9 cellular contexts compared by ENCODE assay signal in the genomic region with DNA sequence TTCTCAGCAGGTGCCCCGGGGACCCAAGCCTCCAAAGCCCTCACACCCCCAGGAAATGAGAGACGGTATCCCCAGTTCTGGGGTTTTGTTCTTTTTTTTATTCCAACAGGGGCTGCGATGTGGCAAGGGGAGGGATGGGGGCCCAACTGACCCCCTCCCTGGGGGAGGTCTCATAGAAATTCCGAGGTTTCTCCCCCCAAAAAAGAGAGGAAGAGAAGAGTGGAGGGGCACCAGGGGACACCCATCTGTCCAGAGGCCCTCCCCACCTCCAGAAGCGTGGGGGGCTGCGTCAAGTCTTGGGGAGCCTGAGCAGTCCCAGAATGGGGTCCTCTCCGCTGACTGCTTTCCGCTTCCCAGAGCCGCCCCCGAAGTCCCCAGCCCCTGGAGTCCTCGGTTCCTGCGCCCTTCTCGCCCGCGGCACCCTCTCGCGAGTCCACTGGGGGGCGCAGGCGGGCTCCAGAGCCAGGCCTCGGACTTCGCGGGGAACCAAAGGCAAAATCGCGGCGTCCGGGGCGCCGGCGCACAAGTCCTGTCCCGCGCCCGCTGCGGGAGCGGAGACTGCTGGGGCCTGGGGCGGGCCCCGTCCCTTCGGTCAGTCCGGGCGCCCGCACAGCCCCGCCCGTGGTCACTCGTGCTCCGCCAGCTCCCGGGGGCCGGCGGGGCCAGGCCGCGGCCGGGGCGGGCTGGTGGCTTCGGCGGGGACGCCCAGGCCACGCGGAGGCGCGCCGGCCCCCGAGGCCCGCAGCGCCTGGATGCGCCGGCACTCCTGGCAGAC. TPM values are rescaled to one million over a fixed set of nuclear protein-coding genes. Genes with fewer than 3 reads are reported as not detected.
DNase-seq lines count a peak whose midpoint lies in the region; ATAC-seq and TF ChIP-seq lines count a peak whose summit lies in the region.
"Had no signal": no experiment of that assay in that cellular context is flagged by ENCODE, and none has a peak within 500 bp of the region (broad histone marks: within the 10 kb centered on the region; RNA-seq: fewer than 3 reads in every experiment).

No MANE protein-coding gene starts in this region.

- H3K9me3 Mint-ChIP-seq in CD8-positive, alpha-beta T cell, result no peaks in the 10 kb centered on the region

- H3K4me3 ChIP-seq in CD8-positive, alpha-beta T cell (ENCODE audit: low read depth, low read length), result no peak overlapping the region
- H3K4me3 ChIP-seq in colonic mucosa (no peak overlapping the region), SJCRH30 (no peak overlapping the region)

- no peaks in the 10 kb centered on the region for H3K36me3 ChIP-seq in CD8-positive, alpha-beta T cell (ENCODE audit: insufficient read depth, low read length)
- H3K36me3 ChIP-seq in colonic mucosa (no peaks in the 10 kb centered on the region), SJCRH30 (no peaks in the 10 kb centered on the region)

- no peak overlapping the region for H3K27ac ChIP-seq in CD8-positive, alpha-beta T cell (ENCODE audit: low read depth, low read length)
- H3K27ac ChIP-seq in colonic mucosa (no peak overlapping the region), SJCRH30 (no peak overlapping the region)

- peak; percentile 41 for TF ChIP-seq CTCF in CD8-positive, alpha-beta T cell (IDR thresholded peaks at IDR 0.05)
- peak; percentile 41 for TF ChIP-seq CTCF in colonic mucosa (IDR thresholded peaks at IDR 0.05)

- ATAC-seq in CD8-positive, alpha-beta T cell, result no peak
- ATAC-seq in GM18498 (IDR thresholded peaks at IDR 0.05; ENCODE audit: unreplicated experiment) (no peak), GM21717 (IDR thresholded peaks at IDR 0.05; ENCODE audit: unreplicated experiment) (no peak)

- no peak overlapping the region for H3K9ac ChIP-seq in colonic mucosa (ENCODE audit: low read depth in 2 of 2, low read length in 2 of 2)

- H3K4me1 ChIP-seq in CD8-positive, alpha-beta T cell (ENCODE audit: insufficient read depth, low read length), result peaks cover 15% of the 10 kb centered on the region
- no peaks in the 10 kb centered on the region for H3K4me1 ChIP-seq in colonic mucosa
- H3K4me1 ChIP-seq in SJCRH30, result no peaks in the 10 kb centered on the region

- H3K27me3 ChIP-seq in CD8-positive, alpha-beta T cell (ENCODE audit: insufficient read depth, low read length), result peaks cover 32% of the 10 kb centered on the region
- H3K27me3 ChIP-seq in colonic mucosa (peaks cover 43% of the 10 kb centered on the region), SJCRH30 (no peaks in the 10 kb centered on the region)

- CTCF ChIA-PET in CD8-positive, alpha-beta T cell (lab: Charles Lee), result no interaction called here
- CTCF ChIA-PET in HEK293T (lab: Yijun Ruan, JAX), result interaction anchor here (1.3 kb wide), 1 partner anchor 25 kb away, joined by 5 read pairs; no protein-coding TSS in a partner anchor

- intact Hi-C loops in CD8-positive, alpha-beta T cell (cut with DNase I, micrococcal nuclease), result no loop called here
- intact Hi-C loops in colonic mucosa (cut with DNase I), result no loop called here

- in situ Hi-C loops in SK-MEL-5 (cut with HindIII; ENCODE audit: low pct_unique_long_range_greater_than_20kb, low sequenced_read_pairs), result no loop called here

- no peaks in the 10 kb centered on the region for H3K36me3 Mint-ChIP-seq in CD8-positive, alpha-beta T cell
- H3K36me3 Mint-ChIP-seq: IgD-negative memory B cell had no signal

- H3K9me3 ChIP-seq in CD8-positive, alpha-beta T cell (ENCODE audit: low read length), result no peaks in the 10 kb centered on the region
- no peaks in the 10 kb centered on the region for H3K9me3 ChIP-seq in colonic mucosa
- no peaks in the 10 kb centered on the region for H3K9me3 ChIP-seq in SJCRH30 (replicated peaks)

- POLR2A ChIA-PET in CD8-positive, alpha-beta T cell (lab: Charles Lee), result interaction anchor here (0.6 kb wide), 1 partner anchor 96 kb away, joined by 3 read pairs; no protein-coding TSS in a partner anchor
- POLR2A ChIA-PET in HEK293T (lab: Yijun Ruan, JAX), result no interaction called here

- peaks cover 37% of the 10 kb centered on the region for H3K4me1 Mint-ChIP-seq in CD8-positive, alpha-beta T cell (ENCODE audit: low read depth)

- H3K27me3 Mint-ChIP-seq in CD8-positive, alpha-beta T cell (ENCODE audit: low read depth), result peaks cover 62% of the 10 kb centered on the region

- H3K4me3 Mint-ChIP-seq in CD8-positive, alpha-beta T cell, result no peak overlapping the region

- H3K27ac Mint-ChIP-seq in CD8-positive, alpha-beta T cell, result no peak overlapping the region
- H3K27ac Mint-ChIP-seq: IgD-negative memory B cell had no signal

- peak in 3 of 7 experiments; percentile 8 to 28 (median 20) for DNase-seq in CD8-positive, alpha-beta T cell
- DNase-seq in HEK293T (ENCODE audit: extremely low spot score) (peak; percentile 83), SK-MEL-5 (ENCODE audit: low read depth, low spot score) (peak; percentile 34), colonic mucosa (no peak), myocyte (ENCODE audit: low read depth) (peak; percentile 38), SJCRH30 (no peak)

TF ChIP-seq in HEK293T, 16 proteins besides CTCF, POLR2A, EP300 and RAD21:
- no peak for TF ChIP-seq FOXK2 (IDR thresholded peaks at IDR 0.05)
- TF ChIP-seq SUZ12 (IDR thresholded peaks at IDR 0.05), result no peak
- no peak for TF ChIP-seq NFRKB (IDR thresholded peaks at IDR 0.05)
- TF ChIP-seq L3MBTL2 (conservative IDR thresholded peaks at IDR 0.05), result no peak
- no peak for TF ChIP-seq HDGF (IDR thresholded peaks at IDR 0.05; ENCODE audit: borderline replicate concordance)

RNA-seq across cellular contexts. Expression of gene ATP1A3, which starts 4.4 kb away (rescaled TPM):
- total RNA-seq in CD8-positive, alpha-beta T cell, result 10 to 100 TPM; 10.2 to 12.3 TPM
- total RNA-seq in SK-MEL-5 (2014; rRNA removed; shearing (Covaris generic)), result 1.2 and 2.7 TPM in 2 replicates
- 4.9 and 6.4 TPM in 2 replicates for polyA plus RNA-seq in SK-MEL-5 (2015; cell fraction: cytosol; rRNA removed)
- 1.3 and 1.5 TPM in 2 replicates for polyA plus RNA-seq in SK-MEL-5 (2015; cell fraction: nucleus; rRNA removed)
- total RNA-seq in colonic mucosa, result 1 to 10 TPM in 1 of 2 donors, under 1 TPM in 1; 0.35 to 1.9 TPM
- 0.26 and 0.56 TPM in 2 replicates for total RNA-seq in myocyte
- polyA plus RNA-seq in myocyte (2012), result 4.4 TPM
- 11.2 and 12.1 TPM in 2 replicates for total RNA-seq in SJCRH30 (2014; rRNA removed; shearing (Covaris generic))

RNA-seq across cellular contexts. Expression of gene RABAC1, which starts 39.3 kb away (rescaled TPM):
- 100 to 1,000 TPM in 1 of 2 experiments, 10 to 100 TPM in 1; 99.5 to 114 TPM for total RNA-seq in CD8-positive, alpha-beta T cell
- 137 and 154 TPM in 2 replicates for total RNA-seq in SK-MEL-5 (2014; rRNA removed; shearing (Covaris generic))
- 229 and 264 TPM in 2 replicates for polyA plus RNA-seq in SK-MEL-5 (2015; cell fraction: cytosol; rRNA removed)
- 58.0 and 62.1 TPM in 2 replicates for polyA plus RNA-seq in SK-MEL-5 (2015; cell fraction: nucleus; rRNA removed)
- total RNA-seq in colonic mucosa (100 to 1,000 TPM; 172 to 197 TPM), myocyte (116 and 117 TPM in 2 replicates)
- polyA plus RNA-seq in myocyte (2012), result 381 TPM
- total RNA-seq in SJCRH30 (2014; rRNA removed; shearing (Covaris generic)), result 106 and 129 TPM in 2 replicates

Comparison
In these comparisons a context has a peak if more than half of its experiments do, and no peak if none do; other contexts are left out.
1. DNase-seq: peak in HEK293T (single experiment), SK-MEL-5 (single experiment) and myocyte (single experiment); none in colonic mucosa (single experiment) and SJCRH30 (0 of 2).